In genomic region chr1:76832521-76832920, GRCh38 we compare ENCODE assay signal across 28 cellular contexts. TPM values are rescaled to one million over a fixed set of nuclear protein-coding genes. Genes with fewer than 3 reads are reported as not detected.
"Had no signal": no experiment of that assay in that cellular context is flagged by ENCODE, and none has a peak within 500 bp of the region (broad histone marks: within the 10 kb centered on the region; RNA-seq: fewer than 3 reads in every experiment).

No MANE protein-coding gene starts in this region.

- H3K4me1 Mint-ChIP-seq: memory B cell had no signal

- H3K36me3 Mint-ChIP-seq: memory B cell, natural killer cell had no signal

- H3K27me3 ChIP-seq: dorsolateral prefrontal cortex, pancreas, right lobe of liver, stomach, tibial artery, upper lobe of left lung had no signal

- H3K36me3 ChIP-seq: heart right ventricle, lower lobe of right lung, pancreas, right lobe of liver, stomach, tibial artery, upper lobe of left lung had no signal

- H3K27ac ChIP-seq: dorsolateral prefrontal cortex, epithelial cell of prostate, heart right ventricle, lower lobe of right lung, pancreas, right lobe of liver, stomach, tibial artery, upper lobe of left lung had no signal

- DNase-seq: dorsolateral prefrontal cortex; effector CD4-positive, alpha-beta T cell; foreskin fibroblast; glutamatergic neuron; heart right ventricle; hippocampal formation; kidney glomerular epithelial cell; left ventricle myocardium superior; lower lobe of right lung; natural killer cell; occipital lobe; pancreas; right lobe of liver; stimulated activated CD4-positive, alpha-beta T cell treated with anti-CD3 and anti-CD28 coated beads, Interleukin-12 subunit alpha, Interleukin-12 subunit beta, amount 100 ng/mL, for 4 hours; stimulated activated CD4-positive, alpha-beta T cell treated with anti-CD3 and anti-CD28 coated beads, Interleukin-1b, Interleukin-23, amount 100 ng/mL, for 48 hours; stimulated activated CD4-positive, alpha-beta T cell treated with anti-CD3 and anti-CD28 coated beads, Interleukin-4, amount 100 ng/mL, for 1 hour; stimulated activated CD8-positive, alpha-beta memory T cell treated with anti-CD3 and anti-CD28 coated beads, Interleukin-4, amount 100 ng/mL, for 48 hours; stimulated activated naive CD4-positive, alpha-beta T cell treated with Interleukin-2 at 50 U/mL for 16 hours; stomach; tibial artery; upper lobe of left lung had no signal

- H3K9me3 ChIP-seq: lower lobe of right lung, pancreas, right lobe of liver, stomach, tibial artery, upper lobe of left lung had no signal

- H3K4me3 ChIP-seq: dorsolateral prefrontal cortex, heart right ventricle, lower lobe of right lung, pancreas, right lobe of liver, smooth muscle cell, stomach, tibial artery, upper lobe of left lung had no signal

- ATAC-seq: esophagus mucosa, heart right ventricle, left ventricle myocardium superior, lower lobe of right lung, natural killer cell, pancreas, right lobe of liver had no signal

- H3K27ac Mint-ChIP-seq: memory B cell, natural killer cell had no signal

- H3K4me3 Mint-ChIP-seq: memory B cell, natural killer cell had no signal

- H3K4me1 ChIP-seq: heart right ventricle, lower lobe of right lung, pancreas, right lobe of liver, stomach, tibial artery, upper lobe of left lung had no signal

RNA-seq across cellular contexts. Expression of gene ST6GALNAC5, which starts 34.8 kb away (rescaled TPM):
- total RNA-seq: mononuclear cell, natural killer cell, pulmonary artery endothelial cell, right lobe of liver, subcutaneous adipose tissue had no signal
